Comparison of ENCODE assay signal across 7 cellular contexts in genomic region chr10:11823989-11824346, GRCh38. TPM values are rescaled to one million over a fixed set of nuclear protein-coding genes. Genes with fewer than 3 reads are reported as not detected.
DNase-seq lines count a peak whose midpoint lies in the region; ATAC-seq and TF ChIP-seq lines count a peak whose summit lies in the region.

No MANE protein-coding gene starts in this region.

- peak overlapping the region; percentile 68 for H3K4me3 ChIP-seq in HL-60 (replicated peaks; ENCODE audit: insufficient read depth, low read length)
- peak overlapping the region; percentile 55 for H3K4me3 ChIP-seq in iPS-11a (ENCODE audit: low read depth, low read length)

- peak overlapping the region; percentile 70 for H3K4me3 Mint-ChIP-seq in activated CD8-positive, alpha-beta T cell treated with anti-CD3 and anti-CD28 coated beads, Interleukin-2, amount 10 ng/mL, durations not matched to agents 7 days and 5 days
- peak overlapping the region; percentile 50 for H3K4me3 Mint-ChIP-seq in stimulated activated effector memory CD8-positive, alpha-beta T cell treated with anti-CD3 and anti-CD28 coated beads, Interleukin-12 subunit alpha, Interleukin-12 subunit beta, amount 100 ng/mL, for 72 hours

- H3K27ac ChIP-seq in HL-60 (replicated peaks), result no peak overlapping the region

- no peaks in the 10 kb centered on the region for H3K9me3 Mint-ChIP-seq in activated CD8-positive, alpha-beta T cell treated with anti-CD3 and anti-CD28 coated beads, Interleukin-2, amount 10 ng/mL, durations not matched to agents 7 days and 5 days (ENCODE audit: insufficient read depth)
- no peaks in the 10 kb centered on the region for H3K9me3 Mint-ChIP-seq in stimulated activated effector memory CD8-positive, alpha-beta T cell treated with anti-CD3 and anti-CD28 coated beads, Interleukin-12 subunit alpha, Interleukin-12 subunit beta, amount 100 ng/mL, for 72 hours

- peaks cover 9% of the 10 kb centered on the region for H3K4me1 Mint-ChIP-seq in activated CD8-positive, alpha-beta T cell treated with anti-CD3 and anti-CD28 coated beads, Interleukin-2, amount 10 ng/mL, durations not matched to agents 7 days and 5 days (ENCODE audit: low read depth)
- peaks cover 8% of the 10 kb centered on the region for H3K4me1 Mint-ChIP-seq in stimulated activated effector memory CD8-positive, alpha-beta T cell treated with anti-CD3 and anti-CD28 coated beads, Interleukin-12 subunit alpha, Interleukin-12 subunit beta, amount 100 ng/mL, for 72 hours

- no peak for ATAC-seq in activated CD8-positive, alpha-beta T cell treated with anti-CD3 and anti-CD28 coated beads, Interleukin-2, amount 10 ng/mL, durations not matched to agents 7 days and 5 days
- ATAC-seq in stimulated activated effector memory CD8-positive, alpha-beta T cell treated with anti-CD3 and anti-CD28 coated beads, Interleukin-12 subunit alpha, Interleukin-12 subunit beta, amount 100 ng/mL, for 72 hours, result no peak
- no peak for ATAC-seq in HG02678 (IDR thresholded peaks at IDR 0.05; ENCODE audit: unreplicated experiment)

- no peaks in the 10 kb centered on the region for H3K27me3 ChIP-seq in HL-60 (ENCODE audit: insufficient read depth, poor library complexity, severe bottlenecking)

- in situ Hi-C loops in G401 (cut with HindIII; ENCODE audit: low sequenced_read_pairs), result no loop called here

- peaks cover 52% of the 10 kb centered on the region for H3K27me3 Mint-ChIP-seq in activated CD8-positive, alpha-beta T cell treated with anti-CD3 and anti-CD28 coated beads, Interleukin-2, amount 10 ng/mL, durations not matched to agents 7 days and 5 days (ENCODE audit: low read depth)

- CTCF ChIA-PET in activated CD8-positive, alpha-beta T cell treated with anti-CD3 and anti-CD28 coated beads, Interleukin-2, amount 10 ng/mL, durations not matched to agents 7 days and 5 days (lab: Charles Lee), result no interaction called here

- POLR2A ChIA-PET in activated CD8-positive, alpha-beta T cell treated with anti-CD3 and anti-CD28 coated beads, Interleukin-2, amount 10 ng/mL, durations not matched to agents 7 days and 5 days (lab: Charles Lee), result no interaction called here

- no peak for DNase-seq in HL-60 (ENCODE audit: low read depth in 1 of 2, low spot score in 1 of 2)
- DNase-seq in activated CD8-positive, alpha-beta T cell treated with anti-CD3 and anti-CD28 coated beads, Interleukin-2, amount 10 ng/mL, durations not matched to agents 7 days and 5 days, result no peak
- no peak for DNase-seq in stimulated activated effector memory CD8-positive, alpha-beta T cell treated with anti-CD3 and anti-CD28 coated beads, Interleukin-12 subunit alpha, Interleukin-12 subunit beta, amount 100 ng/mL, for 72 hours (ENCODE audit: low spot score in 2 of 2)
- DNase-seq in G401 (ENCODE audit: low spot score), result no peak
- DNase-seq in superior temporal gyrus (ENCODE audit: extremely low spot score), result no peak

- TF ChIP-seq CTCF in HL-60 (IDR thresholded peaks at IDR 0.05; ENCODE audit: insufficient read depth, low read length), result no peak

- no peak overlapping the region for H3K27ac Mint-ChIP-seq in activated CD8-positive, alpha-beta T cell treated with anti-CD3 and anti-CD28 coated beads, Interleukin-2, amount 10 ng/mL, durations not matched to agents 7 days and 5 days
- no peak overlapping the region for H3K27ac Mint-ChIP-seq in stimulated activated effector memory CD8-positive, alpha-beta T cell treated with anti-CD3 and anti-CD28 coated beads, Interleukin-12 subunit alpha, Interleukin-12 subunit beta, amount 100 ng/mL, for 72 hours

- peaks cover 2% of the 10 kb centered on the region for H3K36me3 Mint-ChIP-seq in activated CD8-positive, alpha-beta T cell treated with anti-CD3 and anti-CD28 coated beads, Interleukin-2, amount 10 ng/mL, durations not matched to agents 7 days and 5 days (ENCODE audit: low read depth)
- no peaks in the 10 kb centered on the region for H3K36me3 Mint-ChIP-seq in stimulated activated effector memory CD8-positive, alpha-beta T cell treated with anti-CD3 and anti-CD28 coated beads, Interleukin-12 subunit alpha, Interleukin-12 subunit beta, amount 100 ng/mL, for 72 hours

RNA-seq across cellular contexts. Expression of gene PROSER2, which starts 0.8 kb away (rescaled TPM):
- total RNA-seq in activated CD8-positive, alpha-beta T cell treated with anti-CD3 and anti-CD28 coated beads, Interleukin-2, amount 10 ng/mL, durations not matched to agents 7 days and 5 days, result under 1 TPM; 0.29 to 0.74 TPM
- total RNA-seq in G401 (2014; rRNA removed; shearing (Covaris generic)), result 1.3 and 7.3 TPM in 2 replicates
